In genomic region chr10:116888380-116889055, GRCh38 we compare ENCODE assay signal across 1 cellular context.
A peak's percentile ranks its signal among the peaks of the same experiment; 100 is the strongest.
TF ChIP-seq lines count a peak whose summit lies in the region.

No MANE protein-coding gene starts in this region.

TF ChIP-seq in HCT116, 20 proteins besides CTCF, POLR2A, EP300 and RAD21 (continued from another document):
- TF ChIP-seq ZBTB33 (IDR thresholded peaks at IDR 0.05; ENCODE audit: extremely low read depth, insufficient replicate concordance, low read length) (no peak), POLR2AphosphoS5 (IDR thresholded peaks at IDR 0.05; ENCODE audit: low read depth, low read length) (peak; percentile 55), CBX3 (IDR thresholded peaks at IDR 0.05; ENCODE audit: low read depth) (peak; percentile 41; the same call in 1 of the 2 replicates), EZH2 (IDR thresholded peaks at IDR 0.05) (no peak), FOSL1 (IDR thresholded peaks at IDR 0.05; ENCODE audit: low read depth) (peak; percentile 93), SP1 (IDR thresholded peaks at IDR 0.05; ENCODE audit: low read depth) (peak; percentile 59), YY1 (IDR thresholded peaks at IDR 0.05; ENCODE audit: extremely low read depth, insufficient replicate concordance, low read depth, low read length) (no peak), ZFX (IDR thresholded peaks at IDR 0.05) (no peak), REST (IDR thresholded peaks at IDR 0.05; ENCODE audit: low read depth) (no peak)
